30 cellular contexts compared by ENCODE assay signal in the genomic region with DNA sequence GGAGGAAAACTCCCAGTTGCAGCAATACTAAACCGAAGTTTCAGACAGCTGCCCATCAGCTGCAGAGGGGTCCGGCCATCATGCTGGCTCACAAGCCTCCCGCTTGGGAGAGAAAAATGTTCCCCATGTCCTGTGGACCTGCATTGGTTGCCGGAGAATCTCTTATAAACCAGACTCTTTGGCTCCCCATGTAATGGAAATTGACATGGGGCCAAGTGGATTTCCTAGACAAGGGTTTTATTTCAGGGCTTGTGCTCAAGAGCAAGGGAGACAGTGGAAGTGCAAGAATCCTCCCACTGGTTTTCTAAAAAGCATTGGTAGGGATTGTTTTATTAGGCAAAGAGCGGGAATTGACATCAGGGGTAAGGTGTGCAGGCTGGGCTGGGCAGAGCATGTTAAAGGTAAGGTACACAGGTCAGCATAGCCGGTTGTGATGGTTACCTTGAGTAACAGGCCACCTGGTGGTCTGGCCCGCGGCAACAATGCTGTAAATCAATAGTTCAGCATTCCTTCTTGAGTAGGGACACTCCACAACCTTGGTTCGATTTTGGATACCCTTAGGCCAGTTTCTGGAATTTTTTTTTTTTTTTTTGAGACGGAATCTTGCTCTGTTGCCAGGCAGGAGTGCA.
"Had no signal": no experiment of that assay in that cellular context is flagged by ENCODE, and none has a peak within 500 bp of the region (broad histone marks: within the 10 kb centered on the region; RNA-seq: fewer than 3 reads in every experiment).

No MANE protein-coding gene starts in this region.

- H3K4me3 Mint-ChIP-seq: activated CD4-positive, alpha-beta T cell treated with anti-CD3 and anti-CD28 coated beads, Interleukin-2, amount 10 ng/mL, durations not matched to agents 24 days and 14 days; activated CD8-positive, alpha-beta T cell treated with anti-CD3 and anti-CD28 coated beads for 36 hours; activated naive CD4-positive, alpha-beta T cell treated with anti-CD3 and anti-CD28 coated beads, Interleukin-2, amount 50 U/mL, for 24 hours; activated naive CD8-positive, alpha-beta T cell treated with anti-CD3 and anti-CD28 coated beads, Interleukin-2, amount 10 ng/mL, durations not matched to agents 7 days and 5 days had no signal

- H3K27ac Mint-ChIP-seq: activated CD4-positive, alpha-beta T cell treated with anti-CD3 and anti-CD28 coated beads, Interleukin-2, amount 10 ng/mL, durations not matched to agents 24 days and 14 days; activated CD8-positive, alpha-beta T cell treated with anti-CD3 and anti-CD28 coated beads for 36 hours; activated naive CD4-positive, alpha-beta T cell treated with anti-CD3 and anti-CD28 coated beads, Interleukin-2, amount 50 U/mL, for 24 hours; activated naive CD8-positive, alpha-beta T cell treated with anti-CD3 and anti-CD28 coated beads, Interleukin-2, amount 10 ng/mL, durations not matched to agents 7 days and 5 days; activated T-helper 2 cell treated with anti-CD3 and anti-CD28 coated beads, Interferon-gamma antibody, Interleukin-2, Interleukin-4, amounts not matched to agents 10 μg/mL and 5 μg/mL and 100 μg/mL, durations not matched to agents 14 hours and 24 hours and 36 hours had no signal

- H3K4me3 ChIP-seq: ascending aorta, MG63, SJCRH30, SK-N-MC had no signal

- H3K36me3 ChIP-seq: ascending aorta, MG63, SJCRH30, WERI-Rb-1 had no signal

- H3K4me1 Mint-ChIP-seq: activated CD4-positive, alpha-beta T cell treated with anti-CD3 and anti-CD28 coated beads, Interleukin-2, amount 10 ng/mL, durations not matched to agents 24 days and 14 days; activated naive CD4-positive, alpha-beta T cell treated with anti-CD3 and anti-CD28 coated beads, Interleukin-2, amount 50 U/mL, for 24 hours; activated naive CD8-positive, alpha-beta T cell treated with anti-CD3 and anti-CD28 coated beads, Interleukin-2, amount 10 ng/mL, durations not matched to agents 7 days and 5 days had no signal

- H3K9me3 ChIP-seq: ascending aorta, MG63, SJCRH30 had no signal

- H3K27me3 ChIP-seq: ascending aorta, MG63 had no signal

- ATAC-seq: activated CD8-positive, alpha-beta T cell treated with anti-CD3 and anti-CD28 coated beads for 36 hours; Panc1 had no signal

- H3K4me1 ChIP-seq: ascending aorta, SJCRH30 had no signal

- H3K27me3 Mint-ChIP-seq: activated CD4-positive, alpha-beta T cell treated with anti-CD3 and anti-CD28 coated beads, Interleukin-2, amount 10 ng/mL, durations not matched to agents 24 days and 14 days had no signal

- H3K36me3 Mint-ChIP-seq: activated naive CD4-positive, alpha-beta T cell treated with anti-CD3 and anti-CD28 coated beads, Interleukin-2, amount 50 U/mL, for 24 hours; activated naive CD8-positive, alpha-beta T cell treated with anti-CD3 and anti-CD28 coated beads, Interleukin-2, amount 10 ng/mL, durations not matched to agents 7 days and 5 days had no signal

- H3K9me3 Mint-ChIP-seq: activated CD4-positive, alpha-beta T cell treated with anti-CD3 and anti-CD28 coated beads, Interleukin-2, amount 10 ng/mL, durations not matched to agents 24 days and 14 days; activated CD8-positive, alpha-beta T cell treated with anti-CD3 and anti-CD28 coated beads for 36 hours; activated naive CD8-positive, alpha-beta T cell treated with anti-CD3 and anti-CD28 coated beads, Interleukin-2, amount 10 ng/mL, durations not matched to agents 7 days and 5 days; activated T-helper 2 cell treated with anti-CD3 and anti-CD28 coated beads, Interferon-gamma antibody, Interleukin-2, Interleukin-4, amounts not matched to agents 10 μg/mL and 5 μg/mL and 100 μg/mL, durations not matched to agents 14 hours and 24 hours and 36 hours had no signal

- DNase-seq: activated CD4-positive, alpha-beta T cell treated with anti-CD3 and anti-CD28 coated beads, Interleukin-2, amount 10 ng/mL, durations not matched to agents 24 days and 14 days; activated CD4-positive, alpha-beta T cell treated with anti-CD3 and anti-CD28 coated beads, Interleukin-2, amount 50 U/mL, for 4 hours; activated CD8-positive, alpha-beta T cell treated with anti-CD3 and anti-CD28 coated beads for 36 hours; activated gamma-delta T cell; activated naive CD4-positive, alpha-beta T cell treated with Interleukin-2 at 50 U/mL for 16 hours; activated naive CD8-positive, alpha-beta T cell treated with anti-CD3 and anti-CD28 coated beads, Interleukin-2, amount 10 ng/mL, durations not matched to agents 7 days and 5 days; activated T-cell treated with anti-CD3 and anti-CD28 coated beads, Interleukin-2, amount 50 U/mL, for 1 hour; amygdala; Karpas-422; KBM-7; MG63; NCI-H1048; NCI-H1105 treated with DMSO at 0.1 percent for 48 hours; NCI-H1436; NCI-H1694; NCI-H1930; NCI-H2081 treated with DMSO at 0.1 percent for 48 hours; NCI-H2171; NCI-H510A; NCI-H526; NCI-H774; SHP77; SJCRH30; T1000 had no signal

- H3K27ac ChIP-seq: ascending aorta, SJCRH30, SK-N-MC, WERI-Rb-1 had no signal
